15 cellular contexts compared by ENCODE assay signal in genomic region chr13:64099994-64100393, GRCh38.
DNase-seq lines count a peak whose midpoint lies in the region; ATAC-seq and TF ChIP-seq lines count a peak whose summit lies in the region.
"Had no signal": no experiment of that assay in that cellular context is flagged by ENCODE, and none has a peak within 500 bp of the region (broad histone marks: within the 10 kb centered on the region; RNA-seq: fewer than 3 reads in every experiment).

No MANE protein-coding gene starts in this region.

- H3K4me3 ChIP-seq in choroid plexus epithelial cell (ENCODE audit: low read depth, low read length), result no peak overlapping the region

- DNase-seq in NCI-H146 (lab: John Stamatoyannopoulos, UW) (peak; percentile 49), NCI-H69 (lab: John Stamatoyannopoulos, UW) (peak; percentile 48), choroid plexus epithelial cell (ENCODE audit: low read depth) (peak; percentile 3), HEK293T (ENCODE audit: extremely low spot score) (no peak), NCI-H187 treated with DMSO at 0.1 percent for 48 hours (lab: John Stamatoyannopoulos, UW) (no peak)
- DNase-seq: AML-193; CD4-positive, alpha-beta T cell; DMS153; DMS79; GDM1; GOT3; H7 had no signal

- no peak for TF ChIP-seq CTCF in choroid plexus epithelial cell (conservative IDR thresholded peaks at IDR 0.05; ENCODE audit: low read depth, low read length)

- no peak for ATAC-seq in GM18520 (IDR thresholded peaks at IDR 0.05; ENCODE audit: unreplicated experiment)
- ATAC-seq: HCT116, HepG2 had no signal

- CTCF ChIA-PET in HEK293T (lab: Yijun Ruan, JAX), result no interaction called here

- POLR2A ChIA-PET in HEK293T (lab: Yijun Ruan, JAX), result no interaction called here

TF ChIP-seq in HEK293T, 16 proteins besides CTCF, POLR2A, EP300 and RAD21:
- TF ChIP-seq PKNOX1 (IDR thresholded peaks at IDR 0.05), result no peak
- no peak for TF ChIP-seq SP1 (IDR thresholded peaks at IDR 0.05)
- TF ChIP-seq SUZ12 (IDR thresholded peaks at IDR 0.05), result no peak
- no peak for TF ChIP-seq CTBP1 (IDR thresholded peaks at IDR 0.05; ENCODE audit: borderline replicate concordance)
- TF ChIP-seq L3MBTL2 (conservative IDR thresholded peaks at IDR 0.05), result no peak
- no peak for TF ChIP-seq FOXK2 (IDR thresholded peaks at IDR 0.05)
- TF ChIP-seq NFRKB (IDR thresholded peaks at IDR 0.05), result no peak
- no peak for TF ChIP-seq TARDBP (IDR thresholded peaks at IDR 0.05)
- no peak for TF ChIP-seq FOXM1 (IDR thresholded peaks at IDR 0.05; ENCODE audit: borderline replicate concordance)
- TF ChIP-seq FOXA1 (IDR thresholded peaks at IDR 0.05), result no peak
- TF ChIP-seq ARNT (IDR thresholded peaks at IDR 0.05), result no peak
- no peak for TF ChIP-seq HDGF (IDR thresholded peaks at IDR 0.05; ENCODE audit: borderline replicate concordance)
- no peak for TF ChIP-seq ZNF384 (IDR thresholded peaks at IDR 0.05)
- no peak for TF ChIP-seq BHLHE40 (IDR thresholded peaks at IDR 0.05; ENCODE audit: borderline replicate concordance)
- no peak for TF ChIP-seq LEF1 (IDR thresholded peaks at IDR 0.05; ENCODE audit: borderline replicate concordance)

Comparison
In these comparisons a context has a peak if more than half of its experiments do, and no peak if none do; other contexts are left out.
1. DNase-seq: peak in NCI-H146 (single experiment), NCI-H69 (single experiment) and choroid plexus epithelial cell (single experiment); none in HEK293T (single experiment) and NCI-H187 treated with DMSO at 0.1 percent for 48 hours (single experiment).